33 cellular contexts compared by ENCODE assay signal in genomic region chr11:15985863-15986139, GRCh38.
"Had no signal": no experiment of that assay in that cellular context is flagged by ENCODE, and none has a peak within 500 bp of the region (broad histone marks: within the 10 kb centered on the region; RNA-seq: fewer than 3 reads in every experiment).

No MANE protein-coding gene starts in this region.

- H3K27me3 ChIP-seq: adrenal gland, body of pancreas, esophagus muscularis mucosa, foreskin keratinocyte, gastrocnemius medialis, heart left ventricle had no signal

- H3K9me3 ChIP-seq: adrenal gland, body of pancreas, esophagus muscularis mucosa, gastrocnemius medialis, heart left ventricle had no signal

- H3K4me3 ChIP-seq: adrenal gland, body of pancreas, esophagus muscularis mucosa, gastrocnemius medialis, heart left ventricle had no signal

- H3K36me3 ChIP-seq: adrenal gland, esophagus muscularis mucosa, gastrocnemius medialis had no signal

- H3K9me3 Mint-ChIP-seq: activated CD4-positive, alpha-beta memory T cell treated with anti-CD3 and anti-CD28 coated beads, Interleukin-2, amount 10 ng/mL, durations not matched to agents 7 days and 5 days; activated CD4-positive, alpha-beta T cell treated with anti-CD3 and anti-CD28 coated beads, Interleukin-2, amount 10 ng/mL, durations not matched to agents 7 days and 5 days; activated T-cell treated with anti-CD3 and anti-CD28 coated beads, Interleukin-2, amount 50 U/mL, for 24 hours; activated T-cell treated with anti-CD3 and anti-CD28 coated beads, Interleukin-2, amount 50 U/mL, for 72 hours; T-helper 2 cell treated with Interferon-gamma antibody and Interleukin-4, amounts not matched to agents 5 μg/mL and 100 μg/mL, for 36 hours had no signal

- H3K27ac Mint-ChIP-seq: activated CD4-positive, alpha-beta memory T cell treated with anti-CD3 and anti-CD28 coated beads, Interleukin-2, amount 10 ng/mL, durations not matched to agents 7 days and 5 days; activated CD4-positive, alpha-beta T cell treated with anti-CD3 and anti-CD28 coated beads, Interleukin-2, amount 10 ng/mL, durations not matched to agents 7 days and 5 days; activated naive CD8-positive, alpha-beta T cell; activated T-cell treated with anti-CD3 and anti-CD28 coated beads, Interleukin-2, amount 50 U/mL, for 24 hours; activated T-cell treated with anti-CD3 and anti-CD28 coated beads, Interleukin-2, amount 50 U/mL, for 72 hours; effector memory CD8-positive, alpha-beta T cell; T-helper 17 cell; T-helper 2 cell treated with Interferon-gamma antibody and Interleukin-4, amounts not matched to agents 5 μg/mL and 100 μg/mL, for 36 hours had no signal

- DNase-seq: activated CD4-positive, alpha-beta memory T cell treated with anti-CD3 and anti-CD28 coated beads, Interleukin-2, amount 10 ng/mL, durations not matched to agents 7 days and 5 days; activated CD4-positive, alpha-beta T cell treated with anti-CD3 and anti-CD28 coated beads for 4 hours; activated CD4-positive, alpha-beta T cell treated with anti-CD3 and anti-CD28 coated beads, Interleukin-2, amount 10 ng/mL, durations not matched to agents 7 days and 5 days; activated CD4-positive, alpha-beta T cell treated with anti-CD3 and anti-CD28 coated beads, Interleukin-2, amount 50 U/mL, for 4 hours; activated CD4-positive, CD25-positive, alpha-beta regulatory T cell; activated CD4-positive, CD25-positive, alpha-beta regulatory T cell treated with anti-CD3 and anti-CD28 coated beads, Interleukin-2, amount 50 U/mL, for 72 hours; activated CD8-positive, alpha-beta memory T cell treated with anti-CD3 and anti-CD28 coated beads, Interleukin-2, amount 50 U/mL, for 48 hours; activated gamma-delta T cell treated with Interleukin-2 at 50 U/mL for 16 hours; activated naive CD4-positive, alpha-beta T cell treated with anti-CD3 and anti-CD28 coated beads, Interleukin-2, amount 50 U/mL, for 16 hours; activated naive CD4-positive, alpha-beta T cell treated with Interleukin-2 at 50 U/mL for 16 hours; activated T-cell treated with anti-CD3 and anti-CD28 coated beads for 4 hours; activated T-cell treated with anti-CD3 and anti-CD28 coated beads, Interleukin-2, amount 50 U/mL, for 24 hours; activated T-cell treated with anti-CD3 and anti-CD28 coated beads, Interleukin-2, amount 50 U/mL, for 72 hours; adrenal gland; amygdala; aorta; body of pancreas; caudate nucleus; cortex of kidney; dermis blood vessel endothelial cell; effector CD4-positive, alpha-beta T cell; effector memory CD8-positive, alpha-beta T cell; erythroblast; foreskin keratinocyte; gastrocnemius medialis; glutamatergic neuron; heart left ventricle; T-helper 1 cell; T-helper 17 cell; T1000 had no signal

- ATAC-seq: activated T-cell treated with anti-CD3 and anti-CD28 coated beads, Interleukin-2, amount 50 U/mL, for 72 hours; body of pancreas; effector memory CD8-positive, alpha-beta T cell; foreskin keratinocyte; gastrocnemius medialis; heart left ventricle; T-helper 17 cell had no signal

- H3K27ac ChIP-seq: adrenal gland, body of pancreas, esophagus muscularis mucosa, foreskin keratinocyte, gastrocnemius medialis, heart left ventricle had no signal

- H3K27me3 Mint-ChIP-seq: activated CD4-positive, alpha-beta memory T cell treated with anti-CD3 and anti-CD28 coated beads, Interleukin-2, amount 10 ng/mL, durations not matched to agents 7 days and 5 days; activated CD4-positive, alpha-beta T cell treated with anti-CD3 and anti-CD28 coated beads, Interleukin-2, amount 10 ng/mL, durations not matched to agents 7 days and 5 days; activated naive CD8-positive, alpha-beta T cell; activated T-cell treated with anti-CD3 and anti-CD28 coated beads, Interleukin-2, amount 50 U/mL, for 24 hours; effector memory CD8-positive, alpha-beta T cell; T-helper 17 cell had no signal

- H3K4me3 Mint-ChIP-seq: activated CD4-positive, alpha-beta memory T cell treated with anti-CD3 and anti-CD28 coated beads, Interleukin-2, amount 10 ng/mL, durations not matched to agents 7 days and 5 days; activated CD4-positive, alpha-beta T cell treated with anti-CD3 and anti-CD28 coated beads, Interleukin-2, amount 10 ng/mL, durations not matched to agents 7 days and 5 days; activated naive CD8-positive, alpha-beta T cell; activated T-cell treated with anti-CD3 and anti-CD28 coated beads, Interleukin-2, amount 50 U/mL, for 24 hours; activated T-cell treated with anti-CD3 and anti-CD28 coated beads, Interleukin-2, amount 50 U/mL, for 72 hours; effector memory CD8-positive, alpha-beta T cell; T-helper 17 cell; T-helper 2 cell treated with Interferon-gamma antibody and Interleukin-4, amounts not matched to agents 5 μg/mL and 100 μg/mL, for 36 hours had no signal

- H3K4me1 ChIP-seq: adrenal gland, foreskin keratinocyte had no signal

- H3K36me3 Mint-ChIP-seq: activated naive CD8-positive, alpha-beta T cell had no signal

- H3K4me1 Mint-ChIP-seq: activated CD4-positive, alpha-beta memory T cell treated with anti-CD3 and anti-CD28 coated beads, Interleukin-2, amount 10 ng/mL, durations not matched to agents 7 days and 5 days; activated CD4-positive, alpha-beta T cell treated with anti-CD3 and anti-CD28 coated beads, Interleukin-2, amount 10 ng/mL, durations not matched to agents 7 days and 5 days; T-helper 17 cell had no signal
